In the genomic region with DNA sequence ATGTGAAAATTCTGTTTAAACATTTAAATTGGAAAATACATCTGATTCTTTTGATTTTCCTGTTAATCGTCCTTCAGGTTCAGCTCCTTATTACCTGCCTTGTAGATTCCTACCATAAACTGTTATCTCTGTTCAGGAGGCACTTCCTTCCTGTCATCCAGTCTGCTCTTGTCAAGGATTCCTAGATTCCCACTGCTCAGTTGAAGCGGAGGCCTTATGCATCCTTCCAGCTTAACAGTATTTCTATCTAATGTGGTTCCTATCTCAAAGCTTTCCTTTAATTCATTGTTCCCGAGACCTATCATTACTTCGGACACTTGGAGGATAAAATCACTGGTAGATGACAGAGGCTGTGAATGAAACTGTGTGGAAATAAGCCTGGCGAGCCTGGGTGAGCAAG, we compare ENCODE assay signal across 23 cellular contexts. TPM values are rescaled to one million over a fixed set of nuclear protein-coding genes. Genes with fewer than 3 reads are reported as not detected.
DNase-seq lines count a peak whose midpoint lies in the region; FAIRE-seq and TF ChIP-seq lines count a peak whose summit lies in the region.
"Had no signal": no experiment of that assay in that cellular context is flagged by ENCODE, and none has a peak within 500 bp of the region (broad histone marks: within the 10 kb centered on the region; RNA-seq: fewer than 3 reads in every experiment).

No MANE protein-coding gene starts in this region.

- H3K9ac ChIP-seq in neural cell (ENCODE audit: low read length) = no peak overlapping the region
- H3K9ac ChIP-seq: BLaER1 treated with 17β-estradiol and CSF1 and Interleukin-3, amounts not matched to agents 10 nM and 100 nM had no signal

- POLR2A ChIA-PET in A673 (lab: Charles Lee; ENCODE audit: low non-redundant PET) = no interaction called here

- H2AFZ ChIP-seq in neural cell (ENCODE audit: low read depth, low read length) = no peak overlapping the region

- no peaks in the 10 kb centered on the region for H3K9me3 Mint-ChIP-seq in activated T-helper 1 cell treated with anti-CD3 and anti-CD28 coated beads, Interleukin-12 subunit alpha, Interleukin-12 subunit beta, Interleukin-2, Interleukin-4 antibody, amounts not matched to agents 30 ng/mL and 10 ng/mL and 1 ng/mL, durations not matched to agents 14 hours and 24 hours and 36 hours
- H3K9me3 Mint-ChIP-seq: CD4-positive, alpha-beta T cell; CD8-positive, alpha-beta memory T cell; HFFc6 had no signal

- peak; percentile 30 for TF ChIP-seq EP300 in neural cell (conservative IDR thresholded peaks at IDR 0.05; ENCODE audit: poor library complexity, severe bottlenecking)

- H3K4me3 Mint-ChIP-seq in activated T-helper 1 cell treated with anti-CD3 and anti-CD28 coated beads, Interleukin-12 subunit alpha, Interleukin-12 subunit beta, Interleukin-2, Interleukin-4 antibody, amounts not matched to agents 30 ng/mL and 10 ng/mL and 1 ng/mL, durations not matched to agents 14 hours and 24 hours and 36 hours = no peak overlapping the region
- H3K4me3 Mint-ChIP-seq: CD14-positive monocyte; CD4-positive, alpha-beta T cell; CD8-positive, alpha-beta memory T cell; HFFc6 had no signal

- BruUV-seq in A673 (replicated peaks; lab: Mats Ljungman, UMichigan) = no TSS peak

- peak overlapping the region; percentile 8 for H3K4me2 ChIP-seq in neural cell (ENCODE audit: low read length)
- H3K4me2 ChIP-seq: BLaER1 treated with 17β-estradiol and CSF1 and Interleukin-3, amounts not matched to agents 10 nM and 100 nM had no signal

- H3K4me3 ChIP-seq in A673 (ENCODE audit: low read depth, low read length, poor library complexity, severe bottlenecking) (no peak overlapping the region), neural cell (ENCODE audit: low read length) (peak overlapping the region; percentile 26)
- H3K4me3 ChIP-seq: BLaER1 treated with 17β-estradiol and CSF1 and Interleukin-3, amounts not matched to agents 10 nM and 100 nM; HAP-1 had no signal

- intact Hi-C loops in A673 (cut with micrococcal nuclease; ENCODE audit: unreplicated experiment) = no loop called here
- intact Hi-C loops in activated T-helper 1 cell treated with anti-CD3 and anti-CD28 coated beads, Interleukin-12 subunit alpha, Interleukin-12 subunit beta, Interleukin-2, Interleukin-4 antibody, amounts not matched to agents 30 ng/mL and 10 ng/mL and 1 ng/mL, durations not matched to agents 14 hours and 24 hours and 36 hours (cut with micrococcal nuclease) = no loop called here

- H3K9me3 ChIP-seq in A673 (ENCODE audit: low read depth, low read length, poor library complexity, severe bottlenecking) (no peaks in the 10 kb centered on the region), neural cell (ENCODE audit: low read length) (no peaks in the 10 kb centered on the region)
- H3K9me3 ChIP-seq: BE2C; BLaER1 treated with 17β-estradiol and CSF1 and Interleukin-3, amounts not matched to agents 10 nM and 100 nM; HAP-1 had no signal

- H3K27me3 ChIP-seq in A673 (replicated peaks; ENCODE audit: insufficient read depth, low read depth, low read length, poor library complexity) (no peaks in the 10 kb centered on the region), neural cell (ENCODE audit: insufficient read depth, low read depth, low read length) (no peaks in the 10 kb centered on the region)
- H3K27me3 ChIP-seq: BE2C; BLaER1 treated with 17β-estradiol and CSF1 and Interleukin-3, amounts not matched to agents 10 nM and 100 nM had no signal

- H3K9me2 ChIP-seq in neural cell (ENCODE audit: insufficient read depth, low read length) = no peaks in the 10 kb centered on the region

- TF ChIP-seq CTCF in A673 (conservative IDR thresholded peaks at IDR 0.05; ENCODE audit: low read depth, low read length) = no peak
- TF ChIP-seq CTCF in neural cell (IDR thresholded peaks at IDR 0.05; ENCODE audit: poor library complexity, severe bottlenecking) = no peak

- no peak overlapping the region for H3K27ac Mint-ChIP-seq in activated T-helper 1 cell treated with anti-CD3 and anti-CD28 coated beads, Interleukin-12 subunit alpha, Interleukin-12 subunit beta, Interleukin-2, Interleukin-4 antibody, amounts not matched to agents 30 ng/mL and 10 ng/mL and 1 ng/mL, durations not matched to agents 14 hours and 24 hours and 36 hours
- H3K27ac Mint-ChIP-seq: CD4-positive, alpha-beta T cell; HFFc6 had no signal

- no peaks in the 10 kb centered on the region for H3K27me3 Mint-ChIP-seq in activated T-helper 1 cell treated with anti-CD3 and anti-CD28 coated beads, Interleukin-12 subunit alpha, Interleukin-12 subunit beta, Interleukin-2, Interleukin-4 antibody, amounts not matched to agents 30 ng/mL and 10 ng/mL and 1 ng/mL, durations not matched to agents 14 hours and 24 hours and 36 hours (ENCODE audit: insufficient read depth)
- H3K27me3 Mint-ChIP-seq: CD4-positive, alpha-beta T cell; CD8-positive, alpha-beta memory T cell had no signal

- H3K36me3 ChIP-seq in A673 (ENCODE audit: insufficient read depth, low read length, poor library complexity, severe bottlenecking) = no peaks in the 10 kb centered on the region
- H3K36me3 ChIP-seq in neural cell (ENCODE audit: insufficient read depth, low read length) = no peaks in the 10 kb centered on the region
- H3K36me3 ChIP-seq: BLaER1 treated with 17β-estradiol and CSF1 and Interleukin-3, amounts not matched to agents 10 nM and 100 nM had no signal

- CTCF ChIA-PET in A673 (lab: Charles Lee) = no interaction called here

- H3K4me1 ChIP-seq in A673 (ENCODE audit: insufficient read depth, low read length, poor library complexity, severe bottlenecking) = no peaks in the 10 kb centered on the region
- H3K4me1 ChIP-seq: BE2C; BLaER1 treated with 17β-estradiol and CSF1 and Interleukin-3, amounts not matched to agents 10 nM and 100 nM; HAP-1 had no signal

- peak; percentile 79 for FAIRE-seq in islet of Langerhans (lab: Jason Lieb, UNC)
- FAIRE-seq: GM12892, H54 had no signal

- no peaks in the 10 kb centered on the region for H3K4me1 Mint-ChIP-seq in activated T-helper 1 cell treated with anti-CD3 and anti-CD28 coated beads, Interleukin-12 subunit alpha, Interleukin-12 subunit beta, Interleukin-2, Interleukin-4 antibody, amounts not matched to agents 30 ng/mL and 10 ng/mL and 1 ng/mL, durations not matched to agents 14 hours and 24 hours and 36 hours (ENCODE audit: low read depth)
- H3K4me1 Mint-ChIP-seq: CD14-positive monocyte; CD8-positive, alpha-beta memory T cell had no signal

- peaks cover 3% of the 10 kb centered on the region for H3K36me3 Mint-ChIP-seq in activated T-helper 1 cell treated with anti-CD3 and anti-CD28 coated beads, Interleukin-12 subunit alpha, Interleukin-12 subunit beta, Interleukin-2, Interleukin-4 antibody, amounts not matched to agents 30 ng/mL and 10 ng/mL and 1 ng/mL, durations not matched to agents 14 hours and 24 hours and 36 hours (ENCODE audit: low read depth)

- no peaks in the 10 kb centered on the region for H4K20me1 ChIP-seq in neural cell (ENCODE audit: insufficient read depth)
- H4K20me1 ChIP-seq: BLaER1 treated with 17β-estradiol and CSF1 and Interleukin-3, amounts not matched to agents 10 nM and 100 nM had no signal

- peak overlapping the region; percentile 25 for H3K27ac ChIP-seq in A673 (ENCODE audit: low read depth, low read length, poor library complexity, severe bottlenecking)
- H3K27ac ChIP-seq in neural cell (ENCODE audit: low read length) = peak overlapping the region; percentile 68
- H3K27ac ChIP-seq: 22Rv1; BLaER1 treated with 17β-estradiol and CSF1 and Interleukin-3, amounts not matched to agents 10 nM and 100 nM had no signal

- DNase-seq in A673 (ENCODE audit: low spot score) = no peak
- DNase-seq in NCI-H2227 treated with DMSO at 0.1 percent for 48 hours (lab: John Stamatoyannopoulos, UW) = peak; percentile 74
- DNase-seq in stimulated activated naive CD4-positive, alpha-beta T cell treated with Interleukin-2 at 50 U/mL for 16 hours (lab: John Stamatoyannopoulos, UW) = no peak
- no peak for DNase-seq in activated T-helper 1 cell treated with anti-CD3 and anti-CD28 coated beads, Interleukin-12 subunit alpha, Interleukin-12 subunit beta, Interleukin-2, Interleukin-4 antibody, amounts not matched to agents 30 ng/mL and 10 ng/mL and 1 ng/mL, durations not matched to agents 14 hours and 24 hours and 36 hours (ENCODE audit: low spot score)
- no peak for DNase-seq in NCI-H82 (lab: John Stamatoyannopoulos, UW)
- no peak for DNase-seq in amniotic stem cell (lab: John Stamatoyannopoulos, UW)
- DNase-seq: ACHN; AML-193; BE2C; CD4-positive, alpha-beta T cell; CD8-positive, alpha-beta memory T cell; DMS53; DMS79 treated with DMSO at 0.1 percent for 48 hours; GOT3; HFFc6 had no signal

- H3K79me2 ChIP-seq in neural cell (replicated peaks; ENCODE audit: insufficient read depth, low read length) = peaks cover 9% of the 10 kb centered on the region

- H3F3A ChIP-seq in neural cell (ENCODE audit: insufficient read depth, low read length, poor library complexity, severe bottlenecking) = no peaks in the 10 kb centered on the region

- TF ChIP-seq RAD21 in neural cell (conservative IDR thresholded peaks at IDR 0.05) = no peak

TF ChIP-seq in neural cell, 6 proteins besides CTCF, POLR2A, EP300 and RAD21 (continues in another document):
- peak; percentile 82 for TF ChIP-seq POLR2AphosphoS5 (IDR thresholded peaks at IDR 0.05)
- TF ChIP-seq EZH2 (IDR thresholded peaks at IDR 0.05; ENCODE audit: borderline replicate concordance, insufficient read depth, low read length, poor library complexity, severe bottlenecking) = no peak

RNA-seq across cellular contexts. Expression of gene SPAG16, which starts 12.0 kb away (rescaled TPM):
- 13.1 and 21.7 TPM in 2 replicates for total RNA-seq in A673 (2021)
- 75.4 and 76.9 TPM in 2 replicates for polyA plus RNA-seq in neural cell
- 102 and 115 TPM in 2 replicates for polyA minus RNA-seq in neural cell
- 7.3 TPM in 2 replicates for total RNA-seq in activated T-helper 1 cell treated with anti-CD3 and anti-CD28 coated beads, Interleukin-12 subunit alpha, Interleukin-12 subunit beta, Interleukin-2, Interleukin-4 antibody, amounts not matched to agents 30 ng/mL and 10 ng/mL and 1 ng/mL, durations not matched to agents 14 hours and 24 hours and 36 hours
